In genomic region chr13:69107436-69107835, GRCh38 we compare ENCODE assay signal across 7 cellular contexts.
"Had no signal": no experiment of that assay in that cellular context is flagged by ENCODE, and none has a peak within 500 bp of the region (broad histone marks: within the 10 kb centered on the region; RNA-seq: fewer than 3 reads in every experiment).

No MANE protein-coding gene starts in this region.

- H3K27ac Mint-ChIP-seq: IgD-negative memory B cell had no signal

- H3K9ac ChIP-seq: KMS-11 had no signal

- ATAC-seq: HepG2, K562 had no signal

- H3K27me3 Mint-ChIP-seq: IgD-negative memory B cell had no signal

- H3K27ac ChIP-seq: HL-60, KMS-11 had no signal

- DNase-seq: IMR-90, KG1 had no signal

- H3K36me3 Mint-ChIP-seq: IgD-negative memory B cell had no signal

- H3K4me1 Mint-ChIP-seq: IgD-negative memory B cell had no signal

- H3K4me2 ChIP-seq: KMS-11 had no signal

- H3K4me3 ChIP-seq: K562 had no signal

- H3K4me3 Mint-ChIP-seq: IgD-negative memory B cell had no signal
